Comparison of ENCODE assay signal across 3 cellular contexts in the genomic region with DNA sequence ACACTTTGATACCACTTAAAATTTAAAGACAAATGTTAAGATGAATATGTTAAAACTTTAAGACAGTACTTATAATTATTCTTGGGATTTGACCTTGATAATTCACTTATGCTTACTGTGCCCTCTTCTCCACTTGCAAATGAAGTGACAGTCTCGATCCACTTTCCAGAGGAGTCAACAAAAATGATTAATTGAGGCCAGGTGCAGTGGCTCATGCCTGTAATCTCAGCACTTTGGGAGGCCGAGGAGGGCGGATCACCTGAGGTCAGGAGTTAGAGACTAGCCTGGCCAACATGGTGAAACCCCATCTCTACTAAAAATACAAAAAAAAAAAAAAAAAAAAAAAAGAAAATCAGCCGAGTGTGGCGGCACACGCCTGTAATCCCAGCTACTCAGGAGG. TPM values are rescaled to one million over a fixed set of nuclear protein-coding genes. Genes with fewer than 3 reads are reported as not detected.
"Had no signal": no experiment of that assay in that cellular context is flagged by ENCODE, and none has a peak within 500 bp of the region (broad histone marks: within the 10 kb centered on the region; RNA-seq: fewer than 3 reads in every experiment).

No MANE protein-coding gene starts in this region.

RNA-seq across cellular contexts. Expression of gene ZPLD1, which starts 52.6 kb away (rescaled TPM):
- total RNA-seq: H4, H7, HepG2 had no signal
